In genomic region chr1:245493029-245493428, GRCh38 we compare ENCODE assay signal across 1 cellular context.
TF ChIP-seq lines count a peak whose summit lies in the region.

No MANE protein-coding gene starts in this region.

TF ChIP-seq in HepG2, 621 proteins besides CTCF, POLR2A, EP300 and RAD21 (continued from another document):
- TF ChIP-seq RERE (CRISPR knock-in tag; IDR thresholded peaks at IDR 0.05; ENCODE audit: low read depth) (no peak), ZNF44 (CRISPR knock-in tag; IDR thresholded peaks at IDR 0.05) (no peak), FOSL2 (CRISPR knock-in tag; IDR thresholded peaks at IDR 0.05) (no peak), TAF1 (CRISPR knock-in tag; IDR thresholded peaks at IDR 0.05) (no peak), ATAD3A (CRISPR knock-in tag; IDR thresholded peaks at IDR 0.05) (no peak), ZNF572 (CRISPR knock-in tag; IDR thresholded peaks at IDR 0.05) (no peak), ATF1 (CRISPR knock-in tag; IDR thresholded peaks at IDR 0.05) (no peak), ZNF547 (CRISPR knock-in tag; IDR thresholded peaks at IDR 0.05) (no peak), KDM2A (CRISPR knock-in tag; IDR thresholded peaks at IDR 0.05; ENCODE audit: borderline replicate concordance, low read depth) (no peak)
- TF ChIP-seq, protein P1, sequence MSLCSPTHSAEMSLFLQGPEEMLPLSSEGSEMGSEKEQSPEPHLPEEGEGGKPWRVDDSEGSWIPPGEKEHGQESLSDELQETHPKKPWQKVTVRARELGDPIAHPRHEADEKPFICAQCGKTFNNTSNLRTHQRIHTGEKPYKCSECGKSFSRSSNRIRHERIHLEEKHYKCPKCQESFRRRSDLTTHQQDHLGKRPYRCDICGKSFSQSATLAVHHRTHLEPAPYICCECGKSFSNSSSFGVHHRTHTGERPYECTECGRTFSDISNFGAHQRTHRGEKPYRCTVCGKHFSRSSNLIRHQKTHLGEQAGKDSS (CRISPR knock-in tag; IDR thresholded peaks at IDR 0.05; ENCODE audit: borderline replicate concordance, low read depth) = no peak
- TF ChIP-seq, protein P2, sequence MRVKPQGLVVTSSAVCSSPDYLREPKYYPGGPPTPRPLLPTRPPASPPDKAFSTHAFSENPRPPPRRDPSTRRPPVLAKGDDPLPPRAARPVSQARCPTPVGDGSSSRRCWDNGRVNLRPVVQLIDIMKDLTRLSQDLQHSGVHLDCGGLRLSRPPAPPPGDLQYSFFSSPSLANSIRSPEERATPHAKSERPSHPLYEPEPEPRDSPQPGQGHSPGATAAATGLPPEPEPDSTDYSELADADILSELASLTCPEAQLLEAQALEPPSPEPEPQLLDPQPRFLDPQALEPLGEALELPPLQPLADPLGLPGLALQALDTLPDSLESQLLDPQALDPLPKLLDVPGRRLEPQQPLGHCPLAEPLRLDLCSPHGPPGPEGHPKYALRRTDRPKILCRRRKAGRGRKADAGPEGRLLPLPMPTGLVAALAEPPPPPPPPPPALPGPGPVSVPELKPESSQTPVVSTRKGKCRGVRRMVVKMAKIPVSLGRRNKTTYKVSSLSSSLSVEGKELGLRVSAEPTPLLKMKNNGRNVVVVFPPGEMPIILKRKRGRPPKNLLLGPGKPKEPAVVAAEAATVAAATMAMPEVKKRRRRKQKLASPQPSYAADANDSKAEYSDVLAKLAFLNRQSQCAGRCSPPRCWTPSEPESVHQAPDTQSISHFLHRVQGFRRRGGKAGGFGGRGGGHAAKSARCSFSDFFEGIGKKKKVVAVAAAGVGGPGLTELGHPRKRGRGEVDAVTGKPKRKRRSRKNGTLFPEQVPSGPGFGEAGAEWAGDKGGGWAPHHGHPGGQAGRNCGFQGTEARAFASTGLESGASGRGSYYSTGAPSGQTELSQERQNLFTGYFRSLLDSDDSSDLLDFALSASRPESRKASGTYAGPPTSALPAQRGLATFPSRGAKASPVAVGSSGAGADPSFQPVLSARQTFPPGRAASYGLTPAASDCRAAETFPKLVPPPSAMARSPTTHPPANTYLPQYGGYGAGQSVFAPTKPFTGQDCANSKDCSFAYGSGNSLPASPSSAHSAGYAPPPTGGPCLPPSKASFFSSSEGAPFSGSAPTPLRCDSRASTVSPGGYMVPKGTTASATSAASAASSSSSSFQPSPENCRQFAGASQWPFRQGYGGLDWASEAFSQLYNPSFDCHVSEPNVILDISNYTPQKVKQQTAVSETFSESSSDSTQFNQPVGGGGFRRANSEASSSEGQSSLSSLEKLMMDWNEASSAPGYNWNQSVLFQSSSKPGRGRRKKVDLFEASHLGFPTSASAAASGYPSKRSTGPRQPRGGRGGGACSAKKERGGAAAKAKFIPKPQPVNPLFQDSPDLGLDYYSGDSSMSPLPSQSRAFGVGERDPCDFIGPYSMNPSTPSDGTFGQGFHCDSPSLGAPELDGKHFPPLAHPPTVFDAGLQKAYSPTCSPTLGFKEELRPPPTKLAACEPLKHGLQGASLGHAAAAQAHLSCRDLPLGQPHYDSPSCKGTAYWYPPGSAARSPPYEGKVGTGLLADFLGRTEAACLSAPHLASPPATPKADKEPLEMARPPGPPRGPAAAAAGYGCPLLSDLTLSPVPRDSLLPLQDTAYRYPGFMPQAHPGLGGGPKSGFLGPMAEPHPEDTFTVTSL (CRISPR knock-in tag; IDR thresholded peaks at IDR 0.05; ENCODE audit: borderline replicate concordance) = no peak
